1 cellular context compared by ENCODE assay signal in the genomic region with DNA sequence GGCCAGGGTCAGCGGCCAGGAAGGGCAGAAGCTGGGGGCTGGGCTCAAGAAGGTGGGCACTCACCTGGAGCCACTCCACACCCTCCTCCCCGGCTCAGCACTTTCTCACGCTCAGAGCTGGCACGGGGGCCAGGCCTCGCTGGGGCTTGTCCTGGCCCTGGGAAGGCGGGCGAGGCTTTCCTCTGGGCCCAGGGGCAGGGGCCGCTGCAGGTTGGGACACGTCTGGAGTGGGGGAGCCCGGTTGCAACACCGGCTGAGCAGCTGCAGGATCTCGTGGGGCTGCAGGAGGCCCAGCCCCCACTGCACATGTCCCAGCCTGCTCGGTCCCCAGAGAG.
TF ChIP-seq lines count a peak whose summit lies in the region.

No MANE protein-coding gene starts in this region.

TF ChIP-seq in HEK293, 187 proteins besides CTCF, POLR2A, EP300 and RAD21 (continued from another document and continues in another):
- TF ChIP-seq PRDM2 (tag by site-specific recombination; IDR thresholded peaks at IDR 0.05; ENCODE audit: borderline replicate concordance) (no peak), ZNF132 (tag by site-specific recombination; IDR thresholded peaks at IDR 0.05; ENCODE audit: borderline replicate concordance) (no peak), ZNF558 (tag by site-specific recombination; IDR thresholded peaks at IDR 0.05) (no peak), GLIS2 (tag by site-specific recombination; IDR thresholded peaks at IDR 0.05) (peak; percentile 38; the same call in 1 of the 2 replicates), ZNF266 (tag by site-specific recombination; IDR thresholded peaks at IDR 0.05; ENCODE audit: low read depth) (no peak), ZNF560 (tag by site-specific recombination; IDR thresholded peaks at IDR 0.05; ENCODE audit: borderline replicate concordance) (no peak), REPIN1 (tag by site-specific recombination; IDR thresholded peaks at IDR 0.05; ENCODE audit: low read depth) (no peak), ZNF791 (tag by site-specific recombination; IDR thresholded peaks at IDR 0.05) (no peak), ZNF416 (tag by site-specific recombination; IDR thresholded peaks at IDR 0.05) (no peak), ZNF670 (tag by site-specific recombination; IDR thresholded peaks at IDR 0.05; ENCODE audit: low read depth) (no peak), PRDM10 (tag by site-specific recombination; IDR thresholded peaks at IDR 0.05) (peak; percentile 29; the same call in 1 of the 2 replicates), ZNF514 (tag by site-specific recombination; IDR thresholded peaks at IDR 0.05) (no peak), ELK4 (IDR thresholded peaks at IDR 0.05; ENCODE audit: borderline replicate concordance, low read depth, low read length) (no peak), PRDM1 (tag by site-specific recombination; IDR thresholded peaks at IDR 0.05) (no peak), ZNF704 (tag by site-specific recombination; IDR thresholded peaks at IDR 0.05) (no peak), ZNF274 (IDR thresholded peaks at IDR 0.05; ENCODE audit: low read length) (no peak), ZNF274 (tag by site-specific recombination; IDR thresholded peaks at IDR 0.05; ENCODE audit: borderline replicate concordance) (no peak), KLF7 (tag by site-specific recombination; IDR thresholded peaks at IDR 0.05; ENCODE audit: borderline replicate concordance) (no peak), ZBTB8A (tag by site-specific recombination; IDR thresholded peaks at IDR 0.05) (peak; percentile 40; the same call in 1 of the 2 replicates), ZNF830 (tag by site-specific recombination; IDR thresholded peaks at IDR 0.05; ENCODE audit: low read depth) (no peak), SETDB1 (IDR thresholded peaks at IDR 0.05; ENCODE audit: insufficient read length, low read length) (no peak), GLIS1 (tag by site-specific recombination; IDR thresholded peaks at IDR 0.05) (peak; percentile 14; the same call in 1 of the 2 replicates), ZNF48 (tag by site-specific recombination; IDR thresholded peaks at IDR 0.05) (no peak), ZNF10 (tag by site-specific recombination; IDR thresholded peaks at IDR 0.05) (no peak), ZSCAN30 (tag by site-specific recombination; IDR thresholded peaks at IDR 0.05) (no peak), KLF1 (tag by site-specific recombination; IDR thresholded peaks at IDR 0.05) (peak; percentile 35; the same call in 1 of the 2 replicates), SP2 (tag by site-specific recombination; IDR thresholded peaks at IDR 0.05) (peak; percentile 11; the same call in 1 of the 2 replicates)
- TF ChIP-seq, protein P1, sequence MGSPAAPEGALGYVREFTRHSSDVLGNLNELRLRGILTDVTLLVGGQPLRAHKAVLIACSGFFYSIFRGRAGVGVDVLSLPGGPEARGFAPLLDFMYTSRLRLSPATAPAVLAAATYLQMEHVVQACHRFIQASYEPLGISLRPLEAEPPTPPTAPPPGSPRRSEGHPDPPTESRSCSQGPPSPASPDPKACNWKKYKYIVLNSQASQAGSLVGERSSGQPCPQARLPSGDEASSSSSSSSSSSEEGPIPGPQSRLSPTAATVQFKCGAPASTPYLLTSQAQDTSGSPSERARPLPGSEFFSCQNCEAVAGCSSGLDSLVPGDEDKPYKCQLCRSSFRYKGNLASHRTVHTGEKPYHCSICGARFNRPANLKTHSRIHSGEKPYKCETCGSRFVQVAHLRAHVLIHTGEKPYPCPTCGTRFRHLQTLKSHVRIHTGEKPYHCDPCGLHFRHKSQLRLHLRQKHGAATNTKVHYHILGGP (tag by site-specific recombination; IDR thresholded peaks at IDR 0.05): no peak
- TF ChIP-seq, protein P2, sequence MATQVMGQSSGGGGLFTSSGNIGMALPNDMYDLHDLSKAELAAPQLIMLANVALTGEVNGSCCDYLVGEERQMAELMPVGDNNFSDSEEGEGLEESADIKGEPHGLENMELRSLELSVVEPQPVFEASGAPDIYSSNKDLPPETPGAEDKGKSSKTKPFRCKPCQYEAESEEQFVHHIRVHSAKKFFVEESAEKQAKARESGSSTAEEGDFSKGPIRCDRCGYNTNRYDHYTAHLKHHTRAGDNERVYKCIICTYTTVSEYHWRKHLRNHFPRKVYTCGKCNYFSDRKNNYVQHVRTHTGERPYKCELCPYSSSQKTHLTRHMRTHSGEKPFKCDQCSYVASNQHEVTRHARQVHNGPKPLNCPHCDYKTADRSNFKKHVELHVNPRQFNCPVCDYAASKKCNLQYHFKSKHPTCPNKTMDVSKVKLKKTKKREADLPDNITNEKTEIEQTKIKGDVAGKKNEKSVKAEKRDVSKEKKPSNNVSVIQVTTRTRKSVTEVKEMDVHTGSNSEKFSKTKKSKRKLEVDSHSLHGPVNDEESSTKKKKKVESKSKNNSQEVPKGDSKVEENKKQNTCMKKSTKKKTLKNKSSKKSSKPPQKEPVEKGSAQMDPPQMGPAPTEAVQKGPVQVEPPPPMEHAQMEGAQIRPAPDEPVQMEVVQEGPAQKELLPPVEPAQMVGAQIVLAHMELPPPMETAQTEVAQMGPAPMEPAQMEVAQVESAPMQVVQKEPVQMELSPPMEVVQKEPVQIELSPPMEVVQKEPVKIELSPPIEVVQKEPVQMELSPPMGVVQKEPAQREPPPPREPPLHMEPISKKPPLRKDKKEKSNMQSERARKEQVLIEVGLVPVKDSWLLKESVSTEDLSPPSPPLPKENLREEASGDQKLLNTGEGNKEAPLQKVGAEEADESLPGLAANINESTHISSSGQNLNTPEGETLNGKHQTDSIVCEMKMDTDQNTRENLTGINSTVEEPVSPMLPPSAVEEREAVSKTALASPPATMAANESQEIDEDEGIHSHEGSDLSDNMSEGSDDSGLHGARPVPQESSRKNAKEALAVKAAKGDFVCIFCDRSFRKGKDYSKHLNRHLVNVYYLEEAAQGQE (tag by site-specific recombination; IDR thresholded peaks at IDR 0.05): no peak
- TF ChIP-seq, protein P3, sequence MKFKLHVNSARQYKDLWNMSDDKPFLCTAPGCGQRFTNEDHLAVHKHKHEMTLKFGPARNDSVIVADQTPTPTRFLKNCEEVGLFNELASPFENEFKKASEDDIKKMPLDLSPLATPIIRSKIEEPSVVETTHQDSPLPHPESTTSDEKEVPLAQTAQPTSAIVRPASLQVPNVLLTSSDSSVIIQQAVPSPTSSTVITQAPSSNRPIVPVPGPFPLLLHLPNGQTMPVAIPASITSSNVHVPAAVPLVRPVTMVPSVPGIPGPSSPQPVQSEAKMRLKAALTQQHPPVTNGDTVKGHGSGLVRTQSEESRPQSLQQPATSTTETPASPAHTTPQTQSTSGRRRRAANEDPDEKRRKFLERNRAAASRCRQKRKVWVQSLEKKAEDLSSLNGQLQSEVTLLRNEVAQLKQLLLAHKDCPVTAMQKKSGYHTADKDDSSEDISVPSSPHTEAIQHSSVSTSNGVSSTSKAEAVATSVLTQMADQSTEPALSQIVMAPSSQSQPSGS (tag by site-specific recombination; IDR thresholded peaks at IDR 0.05; ENCODE audit: low read depth): no peak
- TF ChIP-seq, protein P4, sequence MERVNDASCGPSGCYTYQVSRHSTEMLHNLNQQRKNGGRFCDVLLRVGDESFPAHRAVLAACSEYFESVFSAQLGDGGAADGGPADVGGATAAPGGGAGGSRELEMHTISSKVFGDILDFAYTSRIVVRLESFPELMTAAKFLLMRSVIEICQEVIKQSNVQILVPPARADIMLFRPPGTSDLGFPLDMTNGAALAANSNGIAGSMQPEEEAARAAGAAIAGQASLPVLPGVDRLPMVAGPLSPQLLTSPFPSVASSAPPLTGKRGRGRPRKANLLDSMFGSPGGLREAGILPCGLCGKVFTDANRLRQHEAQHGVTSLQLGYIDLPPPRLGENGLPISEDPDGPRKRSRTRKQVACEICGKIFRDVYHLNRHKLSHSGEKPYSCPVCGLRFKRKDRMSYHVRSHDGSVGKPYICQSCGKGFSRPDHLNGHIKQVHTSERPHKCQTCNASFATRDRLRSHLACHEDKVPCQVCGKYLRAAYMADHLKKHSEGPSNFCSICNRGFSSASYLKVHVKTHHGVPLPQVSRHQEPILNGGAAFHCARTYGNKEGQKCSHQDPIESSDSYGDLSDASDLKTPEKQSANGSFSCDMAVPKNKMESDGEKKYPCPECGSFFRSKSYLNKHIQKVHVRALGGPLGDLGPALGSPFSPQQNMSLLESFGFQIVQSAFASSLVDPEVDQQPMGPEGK (tag by site-specific recombination; IDR thresholded peaks at IDR 0.05): peak; percentile 40
- TF ChIP-seq, protein P5, sequence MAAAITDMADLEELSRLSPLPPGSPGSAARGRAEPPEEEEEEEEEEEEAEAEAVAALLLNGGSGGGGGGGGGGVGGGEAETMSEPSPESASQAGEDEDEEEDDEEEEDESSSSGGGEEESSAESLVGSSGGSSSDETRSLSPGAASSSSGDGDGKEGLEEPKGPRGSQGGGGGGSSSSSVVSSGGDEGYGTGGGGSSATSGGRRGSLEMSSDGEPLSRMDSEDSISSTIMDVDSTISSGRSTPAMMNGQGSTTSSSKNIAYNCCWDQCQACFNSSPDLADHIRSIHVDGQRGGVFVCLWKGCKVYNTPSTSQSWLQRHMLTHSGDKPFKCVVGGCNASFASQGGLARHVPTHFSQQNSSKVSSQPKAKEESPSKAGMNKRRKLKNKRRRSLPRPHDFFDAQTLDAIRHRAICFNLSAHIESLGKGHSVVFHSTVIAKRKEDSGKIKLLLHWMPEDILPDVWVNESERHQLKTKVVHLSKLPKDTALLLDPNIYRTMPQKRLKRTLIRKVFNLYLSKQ (tag by site-specific recombination; IDR thresholded peaks at IDR 0.05; ENCODE audit: borderline replicate concordance): no peak
